ENCODE assay signal across 28 cellular contexts in the genomic region with DNA sequence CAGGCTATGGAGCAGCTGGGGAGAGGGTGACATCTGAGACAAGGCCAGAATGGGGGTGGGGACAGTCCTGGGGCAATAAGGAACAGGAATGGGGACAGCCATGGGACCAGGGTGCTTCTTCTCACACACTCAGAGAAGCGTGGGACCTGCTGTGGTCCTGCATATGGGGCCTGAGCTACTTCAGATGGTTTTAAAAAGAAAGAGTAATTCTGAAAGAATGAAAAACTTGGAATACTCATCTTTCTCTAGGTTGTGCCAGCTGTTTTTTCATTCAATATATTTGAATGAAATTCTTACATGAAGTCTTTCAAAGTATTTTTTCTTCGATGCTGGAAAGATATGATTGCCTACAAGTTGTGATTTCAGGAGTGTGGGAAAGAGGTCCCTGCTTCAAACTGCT.
"Had no signal": no experiment of that assay in that cellular context is flagged by ENCODE, and none has a peak within 500 bp of the region (broad histone marks: within the 10 kb centered on the region; RNA-seq: fewer than 3 reads in every experiment).

No MANE protein-coding gene starts in this region.

- H3K4me1 ChIP-seq: ascending aorta, breast epithelium, colonic mucosa had no signal

- H3K4me3 ChIP-seq: ascending aorta, breast epithelium, cardiac muscle cell, colonic mucosa, gastroesophageal sphincter had no signal

- H3K9me3 ChIP-seq: colonic mucosa had no signal

- H3K27ac Mint-ChIP-seq: activated CD4-positive, alpha-beta memory T cell treated with anti-CD3 and anti-CD28 coated beads for 36 hours; activated CD4-positive, alpha-beta T cell treated with anti-CD3 and anti-CD28 coated beads for 36 hours; activated CD4-positive, alpha-beta T cell treated with anti-CD3 and anti-CD28 coated beads, Interleukin-2, amount 10 ng/mL, durations not matched to agents 24 days and 14 days; activated CD8-positive, alpha-beta memory T cell treated with anti-CD3 and anti-CD28 coated beads, Interleukin-2, amount 10 ng/mL, durations not matched to agents 7 days and 5 days; activated CD8-positive, alpha-beta T cell treated with anti-CD3 and anti-CD28 coated beads, Interleukin-2, amount 10 ng/mL, durations not matched to agents 7 days and 5 days; activated naive CD4-positive, alpha-beta T cell treated with anti-CD3 and anti-CD28 coated beads for 36 hours; activated naive CD4-positive, alpha-beta T cell treated with anti-CD3 and anti-CD28 coated beads, Interleukin-2, amount 50 U/mL, for 24 hours; activated naive CD8-positive, alpha-beta T cell treated with anti-CD3 and anti-CD28 coated beads, Interleukin-2, amount 10 ng/mL, durations not matched to agents 7 days and 5 days; activated T-helper 1 cell treated with anti-CD3 and anti-CD28 coated beads, Interleukin-12 subunit alpha, Interleukin-12 subunit beta, Interleukin-2, Interleukin-4 antibody, amounts not matched to agents 30 ng/mL and 10 ng/mL and 1 ng/mL, durations not matched to agents 14 hours and 24 hours and 36 hours; activated T-helper 2 cell treated with anti-CD3 and anti-CD28 coated beads, Interferon-gamma antibody, Interleukin-2, Interleukin-4, amounts not matched to agents 10 μg/mL and 5 μg/mL and 100 μg/mL, durations not matched to agents 14 hours and 24 hours and 36 hours; endodermal cell had no signal

- H3K36me3 ChIP-seq: ascending aorta, breast epithelium, cardiac muscle cell, colonic mucosa, gastroesophageal sphincter had no signal

- H3K4me1 Mint-ChIP-seq: activated CD4-positive, alpha-beta T cell treated with anti-CD3 and anti-CD28 coated beads for 36 hours; activated CD4-positive, alpha-beta T cell treated with anti-CD3 and anti-CD28 coated beads, Interleukin-2, amount 10 ng/mL, durations not matched to agents 24 days and 14 days; activated CD8-positive, alpha-beta memory T cell treated with anti-CD3 and anti-CD28 coated beads, Interleukin-2, amount 10 ng/mL, durations not matched to agents 7 days and 5 days; activated naive CD4-positive, alpha-beta T cell treated with anti-CD3 and anti-CD28 coated beads, Interleukin-2, amount 50 U/mL, for 24 hours; activated naive CD8-positive, alpha-beta T cell treated with anti-CD3 and anti-CD28 coated beads, Interleukin-2, amount 10 ng/mL, durations not matched to agents 7 days and 5 days; endodermal cell had no signal

- H3K27ac ChIP-seq: ascending aorta, breast epithelium, cardiac muscle cell, colonic mucosa, gastroesophageal sphincter had no signal

- H3K36me3 Mint-ChIP-seq: activated CD4-positive, alpha-beta memory T cell treated with anti-CD3 and anti-CD28 coated beads for 36 hours; activated CD8-positive, alpha-beta memory T cell treated with anti-CD3 and anti-CD28 coated beads, Interleukin-2, amount 10 ng/mL, durations not matched to agents 7 days and 5 days; activated naive CD4-positive, alpha-beta T cell treated with anti-CD3 and anti-CD28 coated beads, Interleukin-2, amount 50 U/mL, for 24 hours; activated naive CD8-positive, alpha-beta T cell treated with anti-CD3 and anti-CD28 coated beads, Interleukin-2, amount 10 ng/mL, durations not matched to agents 7 days and 5 days; brain had no signal

- DNase-seq: activated CD4-positive, alpha-beta memory T cell treated with anti-CD3 and anti-CD28 coated beads for 36 hours; activated CD4-positive, alpha-beta T cell treated with anti-CD3 and anti-CD28 coated beads for 36 hours; activated CD4-positive, alpha-beta T cell treated with anti-CD3 and anti-CD28 coated beads, Interleukin-2, amount 10 ng/mL, durations not matched to agents 24 days and 14 days; activated CD4-positive, CD25-positive, alpha-beta regulatory T cell; activated CD4-positive, CD25-positive, alpha-beta regulatory T cell treated with anti-CD3 and anti-CD28 coated beads, Interleukin-2, amount 50 U/mL, for 72 hours; activated CD8-positive, alpha-beta memory T cell treated with anti-CD3 and anti-CD28 coated beads, Interleukin-2, amount 10 ng/mL, durations not matched to agents 7 days and 5 days; activated CD8-positive, alpha-beta memory T cell treated with anti-CD3 and anti-CD28 coated beads, Interleukin-2, amount 50 U/mL, for 4 hours; activated CD8-positive, alpha-beta T cell treated with anti-CD3 and anti-CD28 coated beads, Interleukin-2, amount 10 ng/mL, durations not matched to agents 7 days and 5 days; activated effector memory CD4-positive, alpha-beta T cell treated with anti-CD3 and anti-CD28 coated beads, Interleukin-2, amount 50 U/mL, for 16 hours; activated naive CD4-positive, alpha-beta T cell treated with anti-CD3 and anti-CD28 coated beads for 36 hours; activated naive CD8-positive, alpha-beta T cell treated with anti-CD3 and anti-CD28 coated beads, Interleukin-2, amount 10 ng/mL, durations not matched to agents 7 days and 5 days; activated T-cell treated with anti-CD3 and anti-CD28 coated beads, Interleukin-2, amount 50 U/mL, for 1 hour; activated T-cell treated with anti-CD3 and anti-CD28 coated beads, Interleukin-2, amount 50 U/mL, for 48 hours; central memory CD4-positive, alpha-beta T cell; cerebellar nuclear complex; colonic mucosa; effector memory CD4-positive, alpha-beta T cell; endodermal cell; foreskin melanocyte; T-helper 2 cell had no signal

- H3K9me3 Mint-ChIP-seq: activated CD4-positive, alpha-beta T cell treated with anti-CD3 and anti-CD28 coated beads, Interleukin-2, amount 10 ng/mL, durations not matched to agents 24 days and 14 days had no signal

- H3K27me3 Mint-ChIP-seq: activated CD4-positive, alpha-beta memory T cell treated with anti-CD3 and anti-CD28 coated beads for 36 hours; activated CD4-positive, alpha-beta T cell treated with anti-CD3 and anti-CD28 coated beads for 36 hours; activated CD8-positive, alpha-beta memory T cell treated with anti-CD3 and anti-CD28 coated beads, Interleukin-2, amount 10 ng/mL, durations not matched to agents 7 days and 5 days; activated naive CD8-positive, alpha-beta T cell treated with anti-CD3 and anti-CD28 coated beads, Interleukin-2, amount 10 ng/mL, durations not matched to agents 7 days and 5 days had no signal

- H3K27me3 ChIP-seq: ascending aorta, breast epithelium, cardiac muscle cell, colonic mucosa, gastroesophageal sphincter had no signal

- H3K4me3 Mint-ChIP-seq: activated CD4-positive, alpha-beta memory T cell treated with anti-CD3 and anti-CD28 coated beads for 36 hours; activated CD4-positive, alpha-beta T cell treated with anti-CD3 and anti-CD28 coated beads for 36 hours; activated CD4-positive, alpha-beta T cell treated with anti-CD3 and anti-CD28 coated beads, Interleukin-2, amount 10 ng/mL, durations not matched to agents 24 days and 14 days; activated CD8-positive, alpha-beta memory T cell treated with anti-CD3 and anti-CD28 coated beads, Interleukin-2, amount 10 ng/mL, durations not matched to agents 7 days and 5 days; activated CD8-positive, alpha-beta T cell treated with anti-CD3 and anti-CD28 coated beads, Interleukin-2, amount 10 ng/mL, durations not matched to agents 7 days and 5 days; activated naive CD4-positive, alpha-beta T cell treated with anti-CD3 and anti-CD28 coated beads for 36 hours; activated naive CD4-positive, alpha-beta T cell treated with anti-CD3 and anti-CD28 coated beads, Interleukin-2, amount 50 U/mL, for 24 hours; activated naive CD8-positive, alpha-beta T cell treated with anti-CD3 and anti-CD28 coated beads, Interleukin-2, amount 10 ng/mL, durations not matched to agents 7 days and 5 days; activated T-helper 1 cell treated with anti-CD3 and anti-CD28 coated beads, Interleukin-12 subunit alpha, Interleukin-12 subunit beta, Interleukin-2, Interleukin-4 antibody, amounts not matched to agents 30 ng/mL and 10 ng/mL and 1 ng/mL, durations not matched to agents 14 hours and 24 hours and 36 hours; brain; endodermal cell had no signal
